1 cellular context compared by ENCODE assay signal in genomic region chr10:4974400-4974799, GRCh38. TPM values are rescaled to one million over a fixed set of nuclear protein-coding genes. Genes with fewer than 3 reads are reported as not detected.
"Had no signal": no experiment of that assay in that cellular context is flagged by ENCODE, and none has a peak within 500 bp of the region (broad histone marks: within the 10 kb centered on the region; RNA-seq: fewer than 3 reads in every experiment).

No MANE protein-coding gene starts in this region.

RNA-seq across cellular contexts. Expression of gene AKR1C2, which starts 29.3 kb away (rescaled TPM):
- total RNA-seq: G401 had no signal
